9 cellular contexts compared by ENCODE assay signal in genomic region chr1:171817511-171818265, GRCh38. TPM values are rescaled to one million over a fixed set of nuclear protein-coding genes. Genes with fewer than 3 reads are reported as not detected.
DNase-seq lines count a peak whose midpoint lies in the region; ATAC-seq lines count a peak whose summit lies in the region.
"Had no signal": no experiment of that assay in that cellular context is flagged by ENCODE, and none has a peak within 500 bp of the region (broad histone marks: within the 10 kb centered on the region; RNA-seq: fewer than 3 reads in every experiment).

No MANE protein-coding gene starts in this region.

- DNase-seq in stimulated activated naive CD4-positive, alpha-beta T cell treated with Interleukin-2 at 50 U/mL for 16 hours (lab: John Stamatoyannopoulos, UW): peak; percentile 34
- DNase-seq in stimulated activated naive CD4-positive, alpha-beta T cell (lab: John Stamatoyannopoulos, UW): no peak
- DNase-seq in HPDE6-E6E7 (ENCODE audit: extremely low spot score): peak; percentile 88
- DNase-seq in activated CD4-positive, alpha-beta T cell treated with anti-CD3 and anti-CD28 coated beads for 48 hours: peak; percentile 64
- peak; percentile 16 for DNase-seq in fibroblast of the conjunctiva (ENCODE audit: low read depth)
- DNase-seq in stimulated activated CD8-positive, alpha-beta memory T cell treated with anti-CD3 and anti-CD28 coated beads, Interleukin-4, amount 100 ng/mL, for 48 hours: peak; percentile 55
- no peak for DNase-seq in left colon
- DNase-seq: right lobe of liver had no signal

- no peak for ATAC-seq in HG03175 (IDR thresholded peaks at IDR 0.05; ENCODE audit: unreplicated experiment)
- no peak for ATAC-seq in left colon

- intact Hi-C loops in left colon (cut with DNase I, micrococcal nuclease): no loop called here

RNA-seq across cellular contexts. Expression of gene DNM3, which starts 23.6 kb away (rescaled TPM):
- 1 to 10 TPM; 1.7 to 2.3 TPM for total RNA-seq in left colon

RNA-seq across cellular contexts. Expression of gene METTL13, which starts 36.2 kb away (rescaled TPM):
- 10 to 100 TPM; 22.1 to 24.8 TPM for total RNA-seq in left colon

Comparison
In these comparisons a context has a peak if more than half of its experiments do, and no peak if none do; other contexts are left out.
1. DNase-seq: peak in stimulated activated naive CD4-positive, alpha-beta T cell treated with Interleukin-2 at 50 U/mL for 16 hours (single experiment), HPDE6-E6E7 (single experiment), activated CD4-positive, alpha-beta T cell treated with anti-CD3 and anti-CD28 coated beads for 48 hours (single experiment), fibroblast of the conjunctiva (single experiment) and stimulated activated CD8-positive, alpha-beta memory T cell treated with anti-CD3 and anti-CD28 coated beads, Interleukin-4, amount 100 ng/mL, for 48 hours (single experiment); none in stimulated activated naive CD4-positive, alpha-beta T cell (0 of 6) and left colon (0 of 2).